In genomic region chr11:65027213-65028067, GRCh38 we compare ENCODE assay signal across 8 cellular contexts. TPM values are rescaled to one million over a fixed set of nuclear protein-coding genes. Genes with fewer than 3 reads are reported as not detected.
DNase-seq lines count a peak whose midpoint lies in the region; TF ChIP-seq lines count a peak whose summit lies in the region.

TSS of gene SNX15 (plus strand) at chr11:65027439. CDS start at chr11:65027538, 99 bp downstream.

- H3K4me1 Mint-ChIP-seq in activated naive CD4-positive, alpha-beta T cell treated with anti-CD3 and anti-CD28 coated beads for 36 hours (ENCODE audit: low read depth), result peaks cover 19% of the 10 kb centered on the region

- H3K27ac ChIP-seq in suprapubic skin, result peak within 1 kb of the TSS; percentile 82

- peak; percentile 36 for TF ChIP-seq CTCF in GM06990 (IDR thresholded peaks at IDR 0.05; ENCODE audit: insufficient read depth, low read length, poor library complexity, severe bottlenecking)
- peak; percentile 55 for TF ChIP-seq CTCF in HFF-Myc (IDR thresholded peaks at IDR 0.05; ENCODE audit: low read depth, low read length, missing control alignments)
- TF ChIP-seq CTCF in suprapubic skin (IDR thresholded peaks at IDR 0.05), result peak; percentile 52 to 81

- intact Hi-C loops in activated naive CD4-positive, alpha-beta T cell treated with anti-CD3 and anti-CD28 coated beads for 36 hours (cut with micrococcal nuclease), result loop anchor here (1.0 to 2.0 kb wide), 6 partner anchors 13 to 110 kb away; partner anchors contain the start of genes ATG2A, CDCA5, VPS51 and ZFPL1

- CTCF ChIA-PET in activated naive CD4-positive, alpha-beta T cell treated with anti-CD3 and anti-CD28 coated beads for 36 hours (lab: Charles Lee), result interaction anchor here (0.9 to 2.9 kb wide), 3 partner anchors 12 to 86 kb away, joined by 3 to 22 read pairs (median 4); partner anchors contain the start of gene ARL2

- H3K27me3 ChIP-seq in GM06990 (replicated peaks; ENCODE audit: control insufficient read depth, insufficient read depth, low read length) (no peaks in the 10 kb centered on the region), suprapubic skin (no peaks in the 10 kb centered on the region)

- WGBS in suprapubic skin, result 1% methylated on average over 41 of the region's 51 CpGs

- no peaks in the 10 kb centered on the region for H3K9me3 ChIP-seq in suprapubic skin

- peak within 1 kb of the TSS; percentile 82 for H3K27ac Mint-ChIP-seq in activated naive CD4-positive, alpha-beta T cell treated with anti-CD3 and anti-CD28 coated beads for 36 hours

- H3K4me3 Mint-ChIP-seq in activated naive CD4-positive, alpha-beta T cell treated with anti-CD3 and anti-CD28 coated beads for 36 hours, result peak within 1 kb of the TSS; percentile 79

- peaks cover 2% of the 10 kb centered on the region; the same call in 1 of the 2 replicates for H3K36me3 ChIP-seq in GM06990 (ENCODE audit: control insufficient read depth, insufficient read depth, low read length)
- H3K36me3 ChIP-seq in suprapubic skin, result peaks cover 20% of the 10 kb centered on the region

- H3K4me1 ChIP-seq in suprapubic skin, result peaks cover 17% of the 10 kb centered on the region

- no peaks in the 10 kb centered on the region for H3K36me3 Mint-ChIP-seq in activated naive CD4-positive, alpha-beta T cell treated with anti-CD3 and anti-CD28 coated beads for 36 hours (ENCODE audit: low read depth)

- peak within 1 kb of the TSS; percentile 72 for H3K4me3 ChIP-seq in GM06990 (replicated peaks; ENCODE audit: low read depth, low read length)
- peak within 1 kb of the TSS; percentile 53 for H3K4me3 ChIP-seq in HFF-Myc (replicated peaks; ENCODE audit: low read depth, low read length)
- peak within 1 kb of the TSS; percentile 50 for H3K4me3 ChIP-seq in suprapubic skin

- no peaks in the 10 kb centered on the region for H3K27me3 Mint-ChIP-seq in activated naive CD4-positive, alpha-beta T cell treated with anti-CD3 and anti-CD28 coated beads for 36 hours (ENCODE audit: low read depth)

- TF ChIP-seq POLR2A in suprapubic skin (IDR thresholded peaks at IDR 0.05), result peak in 1 of 2 donors; percentile 24

- H3K9me3 Mint-ChIP-seq in activated naive CD4-positive, alpha-beta T cell treated with anti-CD3 and anti-CD28 coated beads for 36 hours, result no peaks in the 10 kb centered on the region

- DNase-seq in GM06990 (ENCODE audit: extremely low read depth, insufficient read length) (peak; percentile 95), HFF-Myc (ENCODE audit: extremely low read depth, low read depth) (peak; percentile 87), MV-4-11 (lab: John Stamatoyannopoulos, UW) (peak; percentile 94), SK-MEL-5 (ENCODE audit: low read depth, low spot score) (peak; percentile 93), germinal center (ENCODE audit: low spot score) (peak; percentile 92), nucleus accumbens (lab: John Stamatoyannopoulos, UW) (peak; percentile 57 to 98 (median 92)), suprapubic skin (ENCODE audit: low spot score in 2 of 2) (peak; percentile 95 to 96)
- DNase-seq in activated naive CD4-positive, alpha-beta T cell treated with anti-CD3 and anti-CD28 coated beads for 36 hours, result peak; percentile 95

- TF ChIP-seq EP300 in suprapubic skin (IDR thresholded peaks at IDR 0.05), result no peak

- in situ Hi-C loops in SK-MEL-5 (cut with HindIII; ENCODE audit: low pct_unique_long_range_greater_than_20kb, low sequenced_read_pairs), result no loop called here

RNA-seq across cellular contexts. Expression of gene SNX15, which starts in this region (rescaled TPM):
- 6.2 and 7.4 TPM in 2 replicates for total RNA-seq in SK-MEL-5 (2014; rRNA removed; shearing (Covaris generic))
- polyA plus RNA-seq in SK-MEL-5 (2015; cell fraction: cytosol; rRNA removed), result 7.3 and 16.0 TPM in 2 replicates
- 3.3 and 4.9 TPM in 2 replicates for polyA plus RNA-seq in SK-MEL-5 (2015; cell fraction: nucleus; rRNA removed)
- total RNA-seq in activated naive CD4-positive, alpha-beta T cell treated with anti-CD3 and anti-CD28 coated beads for 36 hours, result 1 to 10 TPM; 8.9 to 9.4 TPM
- total RNA-seq in suprapubic skin, result 10 to 100 TPM; 12.1 to 30.9 (median 24.2) TPM

Comparison
In these comparisons a context has a peak if more than half of its experiments do, and no peak if none do; other contexts are left out.
1. Peak in every context shown above with its lines: DNase-seq, H3K4me3 ChIP-seq and H3K27ac ChIP-seq.